ENCODE assay signal across 2 cellular contexts in the genomic region with DNA sequence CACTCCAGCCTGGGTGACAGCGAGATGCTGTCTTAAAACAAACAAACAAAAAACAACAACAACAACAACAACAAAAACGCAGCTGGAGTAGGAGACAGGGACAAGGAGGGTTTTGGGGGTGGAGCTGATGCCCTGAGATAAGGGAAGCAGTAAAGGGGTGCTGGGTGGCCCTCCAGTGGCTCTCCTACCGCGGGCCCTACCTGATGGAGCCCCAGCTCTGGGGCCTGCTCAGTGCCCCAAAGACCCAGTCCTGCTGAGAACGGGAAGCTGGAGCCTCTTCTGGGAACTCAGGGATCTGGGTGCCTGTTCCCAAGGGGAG.
TF ChIP-seq lines count a peak whose summit lies in the region.

No MANE protein-coding gene starts in this region.

TF ChIP-seq in A549, 52 proteins besides CTCF, POLR2A, EP300 and RAD21 (continued from another document):
- TF ChIP-seq ZSCAN20 (CRISPR knock-in tag; IDR thresholded peaks at IDR 0.05): no peak
- TF ChIP-seq, protein P1, sequence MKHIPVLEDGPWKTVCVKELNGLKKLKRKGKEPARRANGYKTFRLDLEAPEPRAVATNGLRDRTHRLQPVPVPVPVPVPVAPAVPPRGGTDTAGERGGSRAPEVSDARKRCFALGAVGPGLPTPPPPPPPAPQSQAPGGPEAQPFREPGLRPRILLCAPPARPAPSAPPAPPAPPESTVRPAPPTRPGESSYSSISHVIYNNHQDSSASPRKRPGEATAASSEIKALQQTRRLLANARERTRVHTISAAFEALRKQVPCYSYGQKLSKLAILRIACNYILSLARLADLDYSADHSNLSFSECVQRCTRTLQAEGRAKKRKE (CRISPR knock-in tag; IDR thresholded peaks at IDR 0.05; ENCODE audit: low read depth): no peak
- TF ChIP-seq EHF (CRISPR knock-in tag; IDR thresholded peaks at IDR 0.05): no peak
- no peak for TF ChIP-seq KDM5A (IDR thresholded peaks at IDR 0.05)
- TF ChIP-seq, protein P2, sequence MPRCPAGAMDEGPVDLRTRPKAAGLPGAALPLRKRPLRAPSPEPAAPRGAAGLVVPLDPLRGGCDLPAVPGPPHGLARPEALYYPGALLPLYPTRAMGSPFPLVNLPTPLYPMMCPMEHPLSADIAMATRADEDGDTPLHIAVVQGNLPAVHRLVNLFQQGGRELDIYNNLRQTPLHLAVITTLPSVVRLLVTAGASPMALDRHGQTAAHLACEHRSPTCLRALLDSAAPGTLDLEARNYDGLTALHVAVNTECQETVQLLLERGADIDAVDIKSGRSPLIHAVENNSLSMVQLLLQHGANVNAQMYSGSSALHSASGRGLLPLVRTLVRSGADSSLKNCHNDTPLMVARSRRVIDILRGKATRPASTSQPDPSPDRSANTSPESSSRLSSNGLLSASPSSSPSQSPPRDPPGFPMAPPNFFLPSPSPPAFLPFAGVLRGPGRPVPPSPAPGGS (IDR thresholded peaks at IDR 0.05): no peak
- no peak for TF ChIP-seq GATA3 (IDR thresholded peaks at IDR 0.05; ENCODE audit: borderline replicate concordance)
- no peak for TF ChIP-seq KDM1A (IDR thresholded peaks at IDR 0.05; ENCODE audit: low read depth)
- no peak for TF ChIP-seq NPAS2 (CRISPR knock-in tag; IDR thresholded peaks at IDR 0.05; ENCODE audit: borderline replicate concordance)
- no peak for TF ChIP-seq ESRRA (IDR thresholded peaks at IDR 0.05; ENCODE audit: borderline replicate concordance, low read length)
- no peak for TF ChIP-seq RCOR1 (IDR thresholded peaks at IDR 0.05; ENCODE audit: low read depth, low read length)
- TF ChIP-seq MAFK (IDR thresholded peaks at IDR 0.05; ENCODE audit: partially characterized antibody): no peak
- TF ChIP-seq, protein P3, sequence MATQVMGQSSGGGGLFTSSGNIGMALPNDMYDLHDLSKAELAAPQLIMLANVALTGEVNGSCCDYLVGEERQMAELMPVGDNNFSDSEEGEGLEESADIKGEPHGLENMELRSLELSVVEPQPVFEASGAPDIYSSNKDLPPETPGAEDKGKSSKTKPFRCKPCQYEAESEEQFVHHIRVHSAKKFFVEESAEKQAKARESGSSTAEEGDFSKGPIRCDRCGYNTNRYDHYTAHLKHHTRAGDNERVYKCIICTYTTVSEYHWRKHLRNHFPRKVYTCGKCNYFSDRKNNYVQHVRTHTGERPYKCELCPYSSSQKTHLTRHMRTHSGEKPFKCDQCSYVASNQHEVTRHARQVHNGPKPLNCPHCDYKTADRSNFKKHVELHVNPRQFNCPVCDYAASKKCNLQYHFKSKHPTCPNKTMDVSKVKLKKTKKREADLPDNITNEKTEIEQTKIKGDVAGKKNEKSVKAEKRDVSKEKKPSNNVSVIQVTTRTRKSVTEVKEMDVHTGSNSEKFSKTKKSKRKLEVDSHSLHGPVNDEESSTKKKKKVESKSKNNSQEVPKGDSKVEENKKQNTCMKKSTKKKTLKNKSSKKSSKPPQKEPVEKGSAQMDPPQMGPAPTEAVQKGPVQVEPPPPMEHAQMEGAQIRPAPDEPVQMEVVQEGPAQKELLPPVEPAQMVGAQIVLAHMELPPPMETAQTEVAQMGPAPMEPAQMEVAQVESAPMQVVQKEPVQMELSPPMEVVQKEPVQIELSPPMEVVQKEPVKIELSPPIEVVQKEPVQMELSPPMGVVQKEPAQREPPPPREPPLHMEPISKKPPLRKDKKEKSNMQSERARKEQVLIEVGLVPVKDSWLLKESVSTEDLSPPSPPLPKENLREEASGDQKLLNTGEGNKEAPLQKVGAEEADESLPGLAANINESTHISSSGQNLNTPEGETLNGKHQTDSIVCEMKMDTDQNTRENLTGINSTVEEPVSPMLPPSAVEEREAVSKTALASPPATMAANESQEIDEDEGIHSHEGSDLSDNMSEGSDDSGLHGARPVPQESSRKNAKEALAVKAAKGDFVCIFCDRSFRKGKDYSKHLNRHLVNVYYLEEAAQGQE (IDR thresholded peaks at IDR 0.05): no peak
- TF ChIP-seq HEYL (CRISPR knock-in tag; IDR thresholded peaks at IDR 0.05): no peak
- TF ChIP-seq CHD2 (IDR thresholded peaks at IDR 0.05; ENCODE audit: low read length, partially characterized antibody): no peak
- TF ChIP-seq CEBPB (IDR thresholded peaks at IDR 0.05): no peak
- no peak for TF ChIP-seq ZNF302 (CRISPR knock-in tag; IDR thresholded peaks at IDR 0.05)
- TF ChIP-seq NR3C1 (IDR thresholded peaks at IDR 0.05): no peak
- no peak for TF ChIP-seq TP53 (CRISPR knock-in tag; IDR thresholded peaks at IDR 0.05)
- no peak for TF ChIP-seq NFE2L2 (conservative IDR thresholded peaks at IDR 0.05; ENCODE audit: low read length)

TF ChIP-seq in neural cell, 6 proteins besides CTCF, POLR2A, EP300 and RAD21:
- TF ChIP-seq SMC3 (conservative IDR thresholded peaks at IDR 0.05; ENCODE audit: poor library complexity): no peak
- no peak for TF ChIP-seq TAF1 (IDR thresholded peaks at IDR 0.05; ENCODE audit: low read depth)
- TF ChIP-seq POLR2AphosphoS5 (IDR thresholded peaks at IDR 0.05): no peak
- TF ChIP-seq, protein P3 (IDR thresholded peaks at IDR 0.05; ENCODE audit: borderline replicate concordance): no peak
- TF ChIP-seq MXI1 (conservative IDR thresholded peaks at IDR 0.05; ENCODE audit: poor library complexity, severe bottlenecking): no peak
- TF ChIP-seq EZH2 (IDR thresholded peaks at IDR 0.05; ENCODE audit: borderline replicate concordance, insufficient read depth, low read length, poor library complexity, severe bottlenecking): no peak
